ENCODE assay signal across 1 cellular context in the genomic region with DNA sequence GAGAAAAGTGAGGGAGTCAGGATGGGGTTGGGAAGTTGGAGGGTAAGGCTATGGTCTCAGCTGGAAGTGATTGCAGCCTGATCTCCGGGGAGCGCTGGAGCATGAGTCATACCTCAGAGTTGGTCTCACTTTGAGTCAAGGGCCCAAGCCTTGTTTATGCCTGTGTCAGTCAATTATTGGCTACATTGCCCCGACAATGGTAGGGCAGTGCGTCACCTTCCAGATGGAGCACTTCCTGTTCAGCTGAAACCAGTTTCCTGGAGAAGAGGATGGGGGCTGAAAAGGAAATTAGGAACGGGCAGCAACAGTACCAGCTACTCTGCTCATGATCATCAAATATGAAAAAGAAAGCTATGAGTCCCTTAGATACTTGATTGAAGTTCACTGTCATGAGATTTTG.
TF ChIP-seq lines count a peak whose summit lies in the region.

No MANE protein-coding gene starts in this region.

TF ChIP-seq in GM23338, 12 proteins besides CTCF, POLR2A, EP300 and RAD21:
- TF ChIP-seq, protein P1, sequence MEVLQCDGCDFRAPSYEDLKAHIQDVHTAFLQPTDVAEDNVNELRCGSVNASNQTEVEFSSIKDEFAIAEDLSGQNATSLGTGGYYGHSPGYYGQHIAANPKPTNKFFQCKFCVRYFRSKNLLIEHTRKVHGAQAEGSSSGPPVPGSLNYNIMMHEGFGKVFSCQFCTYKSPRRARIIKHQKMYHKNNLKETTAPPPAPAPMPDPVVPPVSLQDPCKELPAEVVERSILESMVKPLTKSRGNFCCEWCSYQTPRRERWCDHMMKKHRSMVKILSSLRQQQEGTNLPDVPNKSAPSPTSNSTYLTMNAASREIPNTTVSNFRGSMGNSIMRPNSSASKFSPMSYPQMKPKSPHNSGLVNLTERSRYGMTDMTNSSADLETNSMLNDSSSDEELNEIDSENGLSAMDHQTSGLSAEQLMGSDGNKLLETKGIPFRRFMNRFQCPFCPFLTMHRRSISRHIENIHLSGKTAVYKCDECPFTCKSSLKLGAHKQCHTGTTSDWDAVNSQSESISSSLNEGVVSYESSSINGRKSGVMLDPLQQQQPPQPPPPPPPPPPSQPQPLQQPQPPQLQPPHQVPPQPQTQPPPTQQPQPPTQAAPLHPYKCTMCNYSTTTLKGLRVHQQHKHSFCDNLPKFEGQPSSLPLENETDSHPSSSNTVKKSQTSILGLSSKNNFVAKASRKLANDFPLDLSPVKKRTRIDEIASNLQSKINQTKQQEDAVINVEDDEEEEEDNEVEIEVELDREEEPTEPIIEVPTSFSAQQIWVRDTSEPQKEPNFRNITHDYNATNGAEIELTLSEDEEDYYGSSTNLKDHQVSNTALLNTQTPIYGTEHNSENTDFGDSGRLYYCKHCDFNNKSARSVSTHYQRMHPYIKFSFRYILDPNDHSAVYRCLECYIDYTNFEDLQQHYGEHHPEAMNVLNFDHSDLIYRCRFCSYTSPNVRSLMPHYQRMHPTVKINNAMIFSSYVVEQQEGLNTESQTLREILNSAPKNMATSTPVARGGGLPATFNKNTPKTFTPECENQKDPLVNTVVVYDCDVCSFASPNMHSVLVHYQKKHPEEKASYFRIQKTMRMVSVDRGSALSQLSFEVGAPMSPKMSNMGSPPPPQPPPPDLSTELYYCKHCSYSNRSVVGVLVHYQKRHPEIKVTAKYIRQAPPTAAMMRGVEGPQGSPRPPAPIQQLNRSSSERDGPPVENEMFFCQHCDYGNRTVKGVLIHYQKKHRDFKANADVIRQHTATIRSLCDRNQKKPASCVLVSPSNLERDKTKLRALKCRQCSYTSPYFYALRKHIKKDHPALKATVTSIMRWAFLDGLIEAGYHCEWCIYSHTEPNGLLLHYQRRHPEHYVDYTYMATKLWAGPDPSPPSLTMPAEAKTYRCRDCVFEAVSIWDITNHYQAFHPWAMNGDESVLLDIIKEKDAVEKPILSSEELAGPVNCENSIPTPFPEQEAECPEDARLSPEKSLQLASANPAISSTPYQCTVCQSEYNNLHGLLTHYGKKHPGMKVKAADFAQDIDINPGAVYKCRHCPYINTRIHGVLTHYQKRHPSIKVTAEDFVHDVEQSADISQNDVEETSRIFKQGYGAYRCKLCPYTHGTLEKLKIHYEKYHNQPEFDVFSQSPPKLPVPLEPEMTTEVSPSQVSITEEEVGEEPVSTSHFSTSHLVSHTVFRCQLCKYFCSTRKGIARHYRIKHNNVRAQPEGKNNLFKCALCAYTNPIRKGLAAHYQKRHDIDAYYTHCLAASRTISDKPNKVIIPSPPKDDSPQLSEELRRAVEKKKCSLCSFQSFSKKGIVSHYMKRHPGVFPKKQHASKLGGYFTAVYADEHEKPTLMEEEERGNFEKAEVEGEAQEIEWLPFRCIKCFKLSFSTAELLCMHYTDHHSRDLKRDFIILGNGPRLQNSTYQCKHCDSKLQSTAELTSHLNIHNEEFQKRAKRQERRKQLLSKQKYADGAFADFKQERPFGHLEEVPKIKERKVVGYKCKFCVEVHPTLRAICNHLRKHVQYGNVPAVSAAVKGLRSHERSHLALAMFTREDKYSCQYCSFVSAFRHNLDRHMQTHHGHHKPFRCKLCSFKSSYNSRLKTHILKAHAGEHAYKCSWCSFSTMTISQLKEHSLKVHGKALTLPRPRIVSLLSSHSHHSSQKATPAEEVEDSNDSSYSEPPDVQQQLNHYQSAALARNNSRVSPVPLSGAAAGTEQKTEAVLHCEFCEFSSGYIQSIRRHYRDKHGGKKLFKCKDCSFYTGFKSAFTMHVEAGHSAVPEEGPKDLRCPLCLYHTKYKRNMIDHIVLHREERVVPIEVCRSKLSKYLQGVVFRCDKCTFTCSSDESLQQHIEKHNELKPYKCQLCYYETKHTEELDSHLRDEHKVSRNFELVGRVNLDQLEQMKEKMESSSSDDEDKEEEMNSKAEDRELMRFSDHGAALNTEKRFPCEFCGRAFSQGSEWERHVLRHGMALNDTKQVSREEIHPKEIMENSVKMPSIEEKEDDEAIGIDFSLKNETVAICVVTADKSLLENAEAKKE (CRISPR knock-in tag; IDR thresholded peaks at IDR 0.05) = no peak
- no peak for TF ChIP-seq CREB1 (CRISPR knock-in tag; IDR thresholded peaks at IDR 0.05; ENCODE audit: low read depth)
- TF ChIP-seq STAT1 (IDR thresholded peaks at IDR 0.05; ENCODE audit: unreplicated experiment) = no peak
- TF ChIP-seq, protein P2, sequence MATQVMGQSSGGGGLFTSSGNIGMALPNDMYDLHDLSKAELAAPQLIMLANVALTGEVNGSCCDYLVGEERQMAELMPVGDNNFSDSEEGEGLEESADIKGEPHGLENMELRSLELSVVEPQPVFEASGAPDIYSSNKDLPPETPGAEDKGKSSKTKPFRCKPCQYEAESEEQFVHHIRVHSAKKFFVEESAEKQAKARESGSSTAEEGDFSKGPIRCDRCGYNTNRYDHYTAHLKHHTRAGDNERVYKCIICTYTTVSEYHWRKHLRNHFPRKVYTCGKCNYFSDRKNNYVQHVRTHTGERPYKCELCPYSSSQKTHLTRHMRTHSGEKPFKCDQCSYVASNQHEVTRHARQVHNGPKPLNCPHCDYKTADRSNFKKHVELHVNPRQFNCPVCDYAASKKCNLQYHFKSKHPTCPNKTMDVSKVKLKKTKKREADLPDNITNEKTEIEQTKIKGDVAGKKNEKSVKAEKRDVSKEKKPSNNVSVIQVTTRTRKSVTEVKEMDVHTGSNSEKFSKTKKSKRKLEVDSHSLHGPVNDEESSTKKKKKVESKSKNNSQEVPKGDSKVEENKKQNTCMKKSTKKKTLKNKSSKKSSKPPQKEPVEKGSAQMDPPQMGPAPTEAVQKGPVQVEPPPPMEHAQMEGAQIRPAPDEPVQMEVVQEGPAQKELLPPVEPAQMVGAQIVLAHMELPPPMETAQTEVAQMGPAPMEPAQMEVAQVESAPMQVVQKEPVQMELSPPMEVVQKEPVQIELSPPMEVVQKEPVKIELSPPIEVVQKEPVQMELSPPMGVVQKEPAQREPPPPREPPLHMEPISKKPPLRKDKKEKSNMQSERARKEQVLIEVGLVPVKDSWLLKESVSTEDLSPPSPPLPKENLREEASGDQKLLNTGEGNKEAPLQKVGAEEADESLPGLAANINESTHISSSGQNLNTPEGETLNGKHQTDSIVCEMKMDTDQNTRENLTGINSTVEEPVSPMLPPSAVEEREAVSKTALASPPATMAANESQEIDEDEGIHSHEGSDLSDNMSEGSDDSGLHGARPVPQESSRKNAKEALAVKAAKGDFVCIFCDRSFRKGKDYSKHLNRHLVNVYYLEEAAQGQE (IDR thresholded peaks at IDR 0.05; ENCODE audit: unreplicated experiment) = no peak
- TF ChIP-seq, protein P3, sequence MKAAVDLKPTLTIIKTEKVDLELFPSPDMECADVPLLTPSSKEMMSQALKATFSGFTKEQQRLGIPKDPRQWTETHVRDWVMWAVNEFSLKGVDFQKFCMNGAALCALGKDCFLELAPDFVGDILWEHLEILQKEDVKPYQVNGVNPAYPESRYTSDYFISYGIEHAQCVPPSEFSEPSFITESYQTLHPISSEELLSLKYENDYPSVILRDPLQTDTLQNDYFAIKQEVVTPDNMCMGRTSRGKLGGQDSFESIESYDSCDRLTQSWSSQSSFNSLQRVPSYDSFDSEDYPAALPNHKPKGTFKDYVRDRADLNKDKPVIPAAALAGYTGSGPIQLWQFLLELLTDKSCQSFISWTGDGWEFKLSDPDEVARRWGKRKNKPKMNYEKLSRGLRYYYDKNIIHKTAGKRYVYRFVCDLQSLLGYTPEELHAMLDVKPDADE (IDR thresholded peaks at IDR 0.05) = no peak
- TF ChIP-seq ZNF331 (CRISPR knock-in tag; IDR thresholded peaks at IDR 0.05; ENCODE audit: low read depth) = no peak
- TF ChIP-seq EZH2 (IDR thresholded peaks at IDR 0.05; ENCODE audit: low read depth, unreplicated experiment) = no peak
- TF ChIP-seq NANOG (IDR thresholded peaks at IDR 0.05; ENCODE audit: borderline replicate concordance) = no peak
- no peak for TF ChIP-seq ZNF114 (CRISPR knock-in tag; IDR thresholded peaks at IDR 0.05)
- no peak for TF ChIP-seq JUNB (IDR thresholded peaks at IDR 0.05; ENCODE audit: unreplicated experiment)
